Comparison of ENCODE assay signal across 7 cellular contexts in the genomic region with DNA sequence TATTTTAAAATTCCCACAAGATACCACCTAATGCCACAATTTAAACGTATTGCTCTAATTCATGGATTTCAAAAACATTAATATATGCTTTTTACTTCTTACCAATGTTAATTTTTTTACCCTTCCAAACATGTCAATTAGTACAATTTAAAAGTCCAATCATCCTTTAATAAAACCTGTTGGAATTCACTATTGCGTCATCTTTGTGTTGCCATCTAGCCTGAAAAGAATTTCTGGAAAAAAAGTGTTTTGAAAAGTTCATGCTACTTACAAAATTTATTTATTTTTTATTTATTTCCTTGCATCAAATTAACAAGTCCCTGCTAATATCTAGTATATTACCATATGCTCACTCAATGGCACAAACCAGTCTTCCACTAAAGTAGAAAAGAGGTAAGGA. TPM values are rescaled to one million over a fixed set of nuclear protein-coding genes. Genes with fewer than 3 reads are reported as not detected.
DNase-seq lines count a peak whose midpoint lies in the region; ATAC-seq and TF ChIP-seq lines count a peak whose summit lies in the region.
"Not testable (repeated sequence)": the region's sequence is repeated elsewhere in the genome, so short reads cannot be mapped to it uniquely, and the experiment has no call there.

No MANE protein-coding gene starts in this region.

- peaks cover 49% of the 10 kb centered on the region for H3K79me2 ChIP-seq in Loucy (ENCODE audit: insufficient read depth, low read length)

- not testable (repeated sequence) for H4K20me1 ChIP-seq in Loucy (ENCODE audit: insufficient read depth, low read length, poor library complexity, severe bottlenecking)

- DNase-seq in Calu3; chondrocyte (ENCODE audit: low spot score); fibroblast of villous mesenchyme (ENCODE audit: low read depth); mesenchymal stem cell; gastrocnemius medialis: not testable (repeated sequence)

- BruUV-seq in Calu3 (replicated peaks; lab: Mats Ljungman, UMichigan), result not testable (repeated sequence)

- H2BK12ac ChIP-seq in mesenchymal stem cell (ENCODE audit: low read length in 2 of 2), result not testable (repeated sequence)

- not testable (repeated sequence) for H3K9me3 ChIP-seq in Loucy (ENCODE audit: insufficient read depth, low read depth, low read length); mesenchymal stem cell (ENCODE audit: control insufficient read depth, low read length); gastrocnemius medialis

- TF ChIP-seq CTCF in Calu3 (IDR thresholded peaks at IDR 0.05; ENCODE audit: unreplicated experiment); Loucy (conservative IDR thresholded peaks at IDR 0.05; ENCODE audit: low read length); VCaP (conservative IDR thresholded peaks at IDR 0.05); chondrocyte (IDR thresholded peaks at IDR 0.05); fibroblast of villous mesenchyme (IDR thresholded peaks at IDR 0.05; ENCODE audit: insufficient read depth, low read depth, low read length); gastrocnemius medialis (IDR thresholded peaks at IDR 0.05 in 4 of 5, conservative IDR thresholded peaks at IDR 0.05 in 1 of 5): not testable (repeated sequence)

- not testable (repeated sequence) for H2AK5ac ChIP-seq in mesenchymal stem cell (ENCODE audit: low read length, severe bottlenecking)

- H3K27ac ChIP-seq in VCaP, result peak overlapping the region; percentile 90
- H3K27ac ChIP-seq in mesenchymal stem cell (ENCODE audit: low read length, poor library complexity, severe bottlenecking), result not testable (repeated sequence)
- peak overlapping the region; percentile 38 to 86 (median 86) for H3K27ac ChIP-seq in gastrocnemius medialis

- not testable (repeated sequence) for H2BK120ac ChIP-seq in mesenchymal stem cell (ENCODE audit: low read depth, low read length)

- H3K4me3 ChIP-seq in Loucy (ENCODE audit: low read length, poor library complexity, severe bottlenecking) (peak overlapping the region; percentile 89), fibroblast of villous mesenchyme (ENCODE audit: low read depth, low read length) (peak overlapping the region; percentile 33)
- not testable (repeated sequence) for H3K4me3 ChIP-seq in mesenchymal stem cell (ENCODE audit: insufficient read depth in 1 of 2, low read depth in 1 of 2, low read length in 2 of 2); gastrocnemius medialis

- not testable (repeated sequence) for H3K9ac ChIP-seq in Loucy (ENCODE audit: low read depth, low read length, poor library complexity, severe bottlenecking)
- peak overlapping the region; percentile 72 for H3K9ac ChIP-seq in mesenchymal stem cell (ENCODE audit: low read length)

- not testable (repeated sequence) for TF ChIP-seq POLR2A in gastrocnemius medialis (IDR thresholded peaks at IDR 0.05)

- not testable (repeated sequence) for ATAC-seq in gastrocnemius medialis

- H2BK5ac ChIP-seq in mesenchymal stem cell (ENCODE audit: low read depth, low read length, poor library complexity, severe bottlenecking), result not testable (repeated sequence)

- H3K4ac ChIP-seq in mesenchymal stem cell (ENCODE audit: low read depth in 1 of 2, low read length in 2 of 2), result not testable (repeated sequence)

- H2AFZ ChIP-seq in Loucy (ENCODE audit: low read length); mesenchymal stem cell (ENCODE audit: low read depth, low read length): not testable (repeated sequence)

- H3K18ac ChIP-seq in mesenchymal stem cell (ENCODE audit: low read depth in 1 of 2, low read length in 2 of 2), result not testable (repeated sequence)

- H4K8ac ChIP-seq in mesenchymal stem cell (ENCODE audit: low read length), result not testable (repeated sequence)

- CTCF ChIA-PET in Calu3 (lab: Charles Lee), result interaction anchor here (0.7 kb wide), 1 partner anchor 496 kb away, joined by 3 read pairs; no protein-coding TSS in a partner anchor

- peak overlapping the region; percentile 81 for H3K4me2 ChIP-seq in Loucy (ENCODE audit: low read depth, low read length, poor library complexity, severe bottlenecking)
- H3K4me2 ChIP-seq in mesenchymal stem cell (ENCODE audit: low read length, poor library complexity, severe bottlenecking), result not testable (repeated sequence)

- not testable (repeated sequence) for H4K91ac ChIP-seq in mesenchymal stem cell (ENCODE audit: low read length)

- H3K14ac ChIP-seq in mesenchymal stem cell (ENCODE audit: low read length in 2 of 2), result not testable (repeated sequence)

- not testable (repeated sequence) for H3K27me3 Mint-ChIP-seq in Calu3 (ENCODE audit: unreplicated experiment); chondrocyte (ENCODE audit: low read depth)

- H3K79me1 ChIP-seq in mesenchymal stem cell (replicated peaks; ENCODE audit: low read length, poor library complexity, severe bottlenecking), result not testable (repeated sequence)

- not testable (repeated sequence) for H3K9me2 ChIP-seq in Loucy (replicated peaks; ENCODE audit: low read depth, low read length)

- H3K36me3 ChIP-seq in Loucy (ENCODE audit: insufficient read depth, low read length); mesenchymal stem cell (ENCODE audit: control insufficient read depth in 1 of 2, insufficient read depth in 2 of 2, low read depth in 1 of 2, low read length in 2 of 2); gastrocnemius medialis: not testable (repeated sequence)

- not testable (repeated sequence) for H3F3A ChIP-seq in Loucy (ENCODE audit: low read depth)

- WGBS in mesenchymal stem cell, result 87% methylated on average over 1 of the region's 2 CpGs

- H2BK15ac ChIP-seq in mesenchymal stem cell (ENCODE audit: low read depth, poor library complexity, severe bottlenecking), result not testable (repeated sequence)

- H3K4me3 Mint-ChIP-seq in Calu3 (ENCODE audit: low read depth, unreplicated experiment), result peak overlapping the region; percentile 93
- H3K4me3 Mint-ChIP-seq in chondrocyte (ENCODE audit: unreplicated experiment), result not testable (repeated sequence)

- intact Hi-C loops in Calu3 (cut with micrococcal nuclease; ENCODE audit: unreplicated experiment); gastrocnemius medialis (cut with DNase I; ENCODE audit: low total_unique reads): not testable (repeated sequence)

- not testable (repeated sequence) for H3K9me3 Mint-ChIP-seq in Calu3 (ENCODE audit: low read depth, unreplicated experiment); chondrocyte (ENCODE audit: low read depth)

- H3K27ac Mint-ChIP-seq in Calu3 (ENCODE audit: unreplicated experiment) (peak overlapping the region; percentile 67), chondrocyte (ENCODE audit: unreplicated experiment) (peak overlapping the region; percentile 41)

- not testable (repeated sequence) for H3K4me1 Mint-ChIP-seq in Calu3 (ENCODE audit: low read depth, unreplicated experiment)
- H3K4me1 Mint-ChIP-seq in chondrocyte (ENCODE audit: low read depth), result peaks cover 15% of the 10 kb centered on the region

- not testable (repeated sequence) for H3K4me1 ChIP-seq in Loucy (ENCODE audit: insufficient read depth, low read length, poor library complexity, severe bottlenecking); mesenchymal stem cell (ENCODE audit: control insufficient read depth, insufficient read depth, low read depth, low read length)
- H3K4me1 ChIP-seq in gastrocnemius medialis, result peaks cover 6 to 14% of the 10 kb centered on the region in 2 donors

- in situ Hi-C loops in gastrocnemius medialis (cut with MboI; ENCODE audit: low sequenced_read_pairs in 4 of 4), result not testable (repeated sequence)

- peaks cover 80% of the 10 kb centered on the region for H3K36me3 Mint-ChIP-seq in Calu3 (ENCODE audit: insufficient read depth, unreplicated experiment)
- H3K36me3 Mint-ChIP-seq in chondrocyte (ENCODE audit: low read depth), result not testable (repeated sequence)

- not testable (repeated sequence) for H3K23ac ChIP-seq in mesenchymal stem cell (ENCODE audit: low read length in 2 of 2)

- not testable (repeated sequence) for H3K27me3 ChIP-seq in Loucy (ENCODE audit: insufficient read depth, low read length, poor library complexity, severe bottlenecking); mesenchymal stem cell (ENCODE audit: control insufficient read depth in 1 of 2, insufficient read depth in 1 of 2, low read length in 2 of 2); gastrocnemius medialis

RNA-seq across cellular contexts. Expression of gene MRPL45, which starts 42.6 kb away (rescaled TPM):
- total RNA-seq in Calu3 (2022) (171 and 174 TPM in 2 replicates), chondrocyte (26.0 to 29.3 TPM (median 27.0 TPM) in 3 replicates), fibroblast of villous mesenchyme (28.0 and 30.2 TPM in 2 replicates), gastrocnemius medialis (10 to 100 TPM; 48.3 to 64.6 (median 51.2) TPM)
- 39.8 TPM for polyA plus RNA-seq in mesenchymal stem cell (2013, experiment 1 of 2)
- 40.2 TPM for polyA plus RNA-seq in mesenchymal stem cell (2013, experiment 2 of 2)
